In genomic region chr6:309947-310346, GRCh38 we compare ENCODE assay signal across 25 cellular contexts.
"Had no signal": no experiment of that assay in that cellular context is flagged by ENCODE, and none has a peak within 500 bp of the region (broad histone marks: within the 10 kb centered on the region; RNA-seq: fewer than 3 reads in every experiment).

No MANE protein-coding gene starts in this region.

- H3K4me2 ChIP-seq: smooth muscle cell had no signal

- H3K9me3 Mint-ChIP-seq: activated naive CD4-positive, alpha-beta T cell treated with anti-CD3 and anti-CD28 coated beads for 36 hours; activated T-cell treated with anti-CD3 and anti-CD28 coated beads, Interleukin-2, amount 50 U/mL, for 72 hours; type B pancreatic cell had no signal

- H3K4me3 Mint-ChIP-seq: activated naive CD4-positive, alpha-beta T cell treated with anti-CD3 and anti-CD28 coated beads for 36 hours; activated T-cell treated with anti-CD3 and anti-CD28 coated beads, Interleukin-2, amount 50 U/mL, for 72 hours; type B pancreatic cell had no signal

- FAIRE-seq: islet of Langerhans had no signal

- H3K9me3 ChIP-seq: body of pancreas, heart left ventricle, sigmoid colon, thoracic aorta had no signal

- H3K36me3 ChIP-seq: cardiac muscle cell, thoracic aorta had no signal

- H3K27ac ChIP-seq: body of pancreas, cardiac muscle cell, epithelial cell of prostate, heart left ventricle, sigmoid colon, thoracic aorta had no signal

- H3K27ac Mint-ChIP-seq: activated naive CD4-positive, alpha-beta T cell treated with anti-CD3 and anti-CD28 coated beads for 36 hours; activated T-cell treated with anti-CD3 and anti-CD28 coated beads, Interleukin-2, amount 50 U/mL, for 72 hours; type B pancreatic cell had no signal

- H3K4me3 ChIP-seq: body of pancreas, cardiac muscle cell, heart left ventricle, sigmoid colon, smooth muscle cell, thoracic aorta had no signal

- H3K27me3 Mint-ChIP-seq: type B pancreatic cell had no signal

- ATAC-seq: activated T-cell treated with anti-CD3 and anti-CD28 coated beads, Interleukin-2, amount 50 U/mL, for 72 hours; body of pancreas; heart left ventricle; left cardiac atrium had no signal

- DNase-seq: activated CD4-positive, alpha-beta T cell treated with anti-CD3 and anti-CD28 coated beads for 4 hours; activated CD4-positive, alpha-beta T cell treated with anti-CD3 and anti-CD28 coated beads, Interleukin-2, amount 50 U/mL, for 48 hours; activated CD8-positive, alpha-beta memory T cell treated with anti-CD3 and anti-CD28 coated beads, Interleukin-2, amount 50 U/mL, for 48 hours; activated effector memory CD4-positive, alpha-beta T cell treated with Interleukin-2 at 50 U/mL for 16 hours; activated naive CD4-positive, alpha-beta T cell treated with anti-CD3 and anti-CD28 coated beads for 36 hours; activated T-cell treated with anti-CD3 and anti-CD28 coated beads, Interleukin-2, amount 50 U/mL, for 72 hours; anterior cingulate cortex; cortex of kidney; heart left ventricle; left cardiac atrium; mesenchymal stem cell; occipital lobe; sigmoid colon; stimulated activated CD4-positive, alpha-beta T cell treated with anti-CD3 and anti-CD28 coated beads, Interleukin-2, amount 100 ng/mL, for 48 hours; stimulated activated CD8-positive, alpha-beta memory T cell treated with anti-CD3 and anti-CD28 coated beads, Interleukin-4, amount 100 ng/mL, for 48 hours; stimulated activated naive CD4-positive, alpha-beta T cell treated with Interleukin-2 at 50 U/mL for 16 hours; T-helper 1 cell; T-helper 9 cell had no signal

- H3K27me3 ChIP-seq: body of pancreas, cardiac muscle cell, heart left ventricle, sigmoid colon had no signal
